ENCODE assay signal across 37 cellular contexts in the genomic region with DNA sequence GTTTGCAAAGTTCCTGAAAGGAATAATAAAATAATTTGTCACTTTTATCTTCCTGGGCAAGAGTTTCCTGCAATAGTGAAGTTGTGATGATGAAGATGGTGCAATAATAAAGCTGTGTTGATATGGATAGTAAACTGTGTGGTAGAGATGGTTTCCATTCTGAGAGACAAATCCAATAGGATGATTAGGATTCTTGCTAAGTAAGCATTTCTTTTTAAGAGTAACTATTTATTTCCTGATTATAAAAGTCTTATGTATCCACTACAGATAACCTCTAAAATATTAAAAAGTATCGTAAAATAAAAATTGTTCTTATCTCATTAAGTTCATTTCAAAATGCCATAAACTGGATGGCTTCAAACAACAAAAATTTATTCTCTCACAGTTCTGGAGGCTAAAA. TPM values are rescaled to one million over a fixed set of nuclear protein-coding genes. Genes with fewer than 3 reads are reported as not detected.
"Had no signal": no experiment of that assay in that cellular context is flagged by ENCODE, and none has a peak within 500 bp of the region (broad histone marks: within the 10 kb centered on the region; RNA-seq: fewer than 3 reads in every experiment).

No MANE protein-coding gene starts in this region.

- FAIRE-seq: bronchial epithelial cell, TTC549 had no signal

- DNase-seq: activated B cell treated with CpG ODN at 0.5 μM for 24 hours; activated CD4-positive, alpha-beta memory T cell treated with anti-CD3 and anti-CD28 coated beads for 36 hours; activated CD4-positive, alpha-beta T cell treated with anti-CD3 and anti-CD28 coated beads for 1 hour; activated CD4-positive, alpha-beta T cell treated with anti-CD3 and anti-CD28 coated beads for 36 hours; activated CD4-positive, alpha-beta T cell treated with anti-CD3 and anti-CD28 coated beads for 48 hours; activated CD4-positive, alpha-beta T cell treated with anti-CD3 and anti-CD28 coated beads, Interleukin-2, amount 50 U/mL, for 1 hour; activated CD4-positive, alpha-beta T cell treated with anti-CD3 and anti-CD28 coated beads, Interleukin-2, amount 50 U/mL, for 4 hours; activated CD8-positive, alpha-beta memory T cell treated with anti-CD3 and anti-CD28 coated beads, Interleukin-2, amount 50 U/mL, for 4 hours; activated CD8-positive, alpha-beta T cell treated with anti-CD3 and anti-CD28 coated beads for 36 hours; activated gamma-delta T cell; activated naive CD4-positive, alpha-beta T cell treated with anti-CD3 and anti-CD28 coated beads, Interleukin-2, amount 10 ng/mL, durations not matched to agents 7 days and 5 days; activated naive CD4-positive, alpha-beta T cell treated with Interleukin-2 at 50 U/mL for 16 hours; activated naive CD8-positive, alpha-beta T cell treated with anti-CD3 and anti-CD28 coated beads, Interleukin-2, amount 10 ng/mL, durations not matched to agents 7 days and 5 days; activated naive CD8-positive, alpha-beta T cell treated with anti-CD3 and anti-CD28 coated beads, Interleukin-2, amount 50 U/mL, for 24 hours; activated T-cell treated with anti-CD3 and anti-CD28 coated beads for 4 hours; activated T-cell treated with anti-CD3 and anti-CD28 coated beads, Interleukin-2, amount 50 U/mL, for 1 hour; activated T-cell treated with anti-CD3 and anti-CD28 coated beads, Interleukin-2, amount 50 U/mL, for 4 hours; activated T-cell treated with anti-CD3 and anti-CD28 coated beads, Interleukin-2, amount 50 U/mL, for 72 hours; amygdala; central memory CD4-positive, alpha-beta T cell; T-helper 1 cell; T-helper 2 cell; T-helper 9 cell had no signal

- H3K4me3 Mint-ChIP-seq: activated B cell treated with CpG ODN at 0.5 μM for 24 hours; activated CD4-positive, alpha-beta memory T cell treated with anti-CD3 and anti-CD28 coated beads for 36 hours; activated CD4-positive, alpha-beta T cell treated with anti-CD3 and anti-CD28 coated beads for 36 hours; activated CD8-positive, alpha-beta T cell treated with anti-CD3 and anti-CD28 coated beads for 36 hours; activated naive CD4-positive, alpha-beta T cell treated with anti-CD3 and anti-CD28 coated beads, Interleukin-2, amount 10 ng/mL, durations not matched to agents 7 days and 5 days; activated naive CD4-positive, alpha-beta T cell treated with anti-CD3 and anti-CD28 coated beads, Interleukin-2, amount 50 U/mL, for 24 hours; activated naive CD8-positive, alpha-beta T cell; activated naive CD8-positive, alpha-beta T cell treated with anti-CD3 and anti-CD28 coated beads, Interleukin-2, amount 10 ng/mL, durations not matched to agents 7 days and 5 days; activated naive CD8-positive, alpha-beta T cell treated with anti-CD3 and anti-CD28 coated beads, Interleukin-2, amount 50 U/mL, for 24 hours; activated T-cell treated with anti-CD3 and anti-CD28 coated beads, Interleukin-2, amount 50 U/mL, for 4 hours; activated T-cell treated with anti-CD3 and anti-CD28 coated beads, Interleukin-2, amount 50 U/mL, for 72 hours; activated T-helper 1 cell treated with anti-CD3 and anti-CD28 coated beads, Interleukin-12 subunit alpha, Interleukin-12 subunit beta, Interleukin-2, Interleukin-4 antibody, amounts not matched to agents 30 ng/mL and 10 ng/mL and 1 ng/mL, durations not matched to agents 14 hours and 24 hours and 36 hours; activated T-helper 17 cell treated with anti-CD3 and anti-CD28 coated beads, Interleukin-2, amount 50 U/mL, for 72 hours; brain; T-helper 1 cell treated with Interleukin-12 subunit alpha and Interleukin-12 subunit beta and Interleukin-4 antibody, amounts not matched to agents 30 μg/mL and 1 μg/mL, for 36 hours; T-helper 2 cell treated with Interferon-gamma antibody and Interleukin-4, amounts not matched to agents 5 μg/mL and 100 μg/mL, for 36 hours had no signal

- ATAC-seq: activated CD4-positive, alpha-beta T cell treated with anti-CD3 and anti-CD28 coated beads for 36 hours; activated CD4-positive, CD25-positive, alpha-beta regulatory T cell treated with anti-CD3 and anti-CD28 coated beads, Interleukin-2, amount 50 U/mL, for 24 hours; activated CD8-positive, alpha-beta T cell treated with anti-CD3 and anti-CD28 coated beads for 36 hours; activated naive CD8-positive, alpha-beta T cell treated with anti-CD3 and anti-CD28 coated beads, Interleukin-2, amount 50 U/mL, for 24 hours; activated T-cell treated with anti-CD3 and anti-CD28 coated beads, Interleukin-2, amount 50 U/mL, for 4 hours; activated T-cell treated with anti-CD3 and anti-CD28 coated beads, Interleukin-2, amount 50 U/mL, for 72 hours; activated T-helper 17 cell treated with anti-CD3 and anti-CD28 coated beads, Interleukin-2, amount 50 U/mL, for 72 hours had no signal

- H3K9me3 ChIP-seq: ascending aorta had no signal

- H3K4me1 ChIP-seq: ascending aorta had no signal

- H3K4me3 ChIP-seq: ascending aorta, cardiac muscle cell had no signal

- H3K27ac Mint-ChIP-seq: activated B cell treated with CpG ODN at 0.5 μM for 24 hours; activated CD4-positive, alpha-beta memory T cell treated with anti-CD3 and anti-CD28 coated beads for 36 hours; activated CD4-positive, alpha-beta T cell treated with anti-CD3 and anti-CD28 coated beads for 36 hours; activated CD8-positive, alpha-beta T cell treated with anti-CD3 and anti-CD28 coated beads for 36 hours; activated naive CD4-positive, alpha-beta T cell treated with anti-CD3 and anti-CD28 coated beads, Interleukin-2, amount 10 ng/mL, durations not matched to agents 7 days and 5 days; activated naive CD4-positive, alpha-beta T cell treated with anti-CD3 and anti-CD28 coated beads, Interleukin-2, amount 50 U/mL, for 24 hours; activated naive CD8-positive, alpha-beta T cell; activated naive CD8-positive, alpha-beta T cell treated with anti-CD3 and anti-CD28 coated beads, Interleukin-2, amount 10 ng/mL, durations not matched to agents 7 days and 5 days; activated naive CD8-positive, alpha-beta T cell treated with anti-CD3 and anti-CD28 coated beads, Interleukin-2, amount 50 U/mL, for 24 hours; activated T-cell treated with anti-CD3 and anti-CD28 coated beads, Interleukin-2, amount 50 U/mL, for 72 hours; activated T-helper 1 cell treated with anti-CD3 and anti-CD28 coated beads, Interleukin-12 subunit alpha, Interleukin-12 subunit beta, Interleukin-2, Interleukin-4 antibody, amounts not matched to agents 30 ng/mL and 10 ng/mL and 1 ng/mL, durations not matched to agents 14 hours and 24 hours and 36 hours; activated T-helper 17 cell treated with anti-CD3 and anti-CD28 coated beads, Interleukin-2, amount 50 U/mL, for 72 hours; T-helper 1 cell treated with Interleukin-12 subunit alpha and Interleukin-12 subunit beta and Interleukin-4 antibody, amounts not matched to agents 30 μg/mL and 1 μg/mL, for 36 hours; T-helper 2 cell treated with Interferon-gamma antibody and Interleukin-4, amounts not matched to agents 5 μg/mL and 100 μg/mL, for 36 hours had no signal

- H3K27ac ChIP-seq: ascending aorta, cardiac muscle cell, VCaP had no signal

- H3K4me1 Mint-ChIP-seq: activated B cell treated with CpG ODN at 0.5 μM for 24 hours; activated naive CD4-positive, alpha-beta T cell treated with anti-CD3 and anti-CD28 coated beads, Interleukin-2, amount 10 ng/mL, durations not matched to agents 7 days and 5 days; activated naive CD4-positive, alpha-beta T cell treated with anti-CD3 and anti-CD28 coated beads, Interleukin-2, amount 50 U/mL, for 24 hours; activated T-helper 17 cell treated with anti-CD3 and anti-CD28 coated beads, Interleukin-2, amount 50 U/mL, for 72 hours had no signal

- H3K36me3 Mint-ChIP-seq: activated CD4-positive, alpha-beta memory T cell treated with anti-CD3 and anti-CD28 coated beads for 36 hours; activated naive CD4-positive, alpha-beta T cell treated with anti-CD3 and anti-CD28 coated beads, Interleukin-2, amount 10 ng/mL, durations not matched to agents 7 days and 5 days; activated naive CD4-positive, alpha-beta T cell treated with anti-CD3 and anti-CD28 coated beads, Interleukin-2, amount 50 U/mL, for 24 hours; activated naive CD8-positive, alpha-beta T cell; activated naive CD8-positive, alpha-beta T cell treated with anti-CD3 and anti-CD28 coated beads, Interleukin-2, amount 10 ng/mL, durations not matched to agents 7 days and 5 days had no signal

- H3K9me3 Mint-ChIP-seq: activated B cell treated with CpG ODN at 0.5 μM for 24 hours; activated CD4-positive, alpha-beta memory T cell treated with anti-CD3 and anti-CD28 coated beads for 36 hours; activated CD8-positive, alpha-beta T cell treated with anti-CD3 and anti-CD28 coated beads for 36 hours; activated naive CD4-positive, alpha-beta T cell treated with anti-CD3 and anti-CD28 coated beads, Interleukin-2, amount 10 ng/mL, durations not matched to agents 7 days and 5 days; activated naive CD4-positive, alpha-beta T cell treated with anti-CD3 and anti-CD28 coated beads, Interleukin-2, amount 50 U/mL, for 24 hours; activated naive CD8-positive, alpha-beta T cell treated with anti-CD3 and anti-CD28 coated beads, Interleukin-2, amount 10 ng/mL, durations not matched to agents 7 days and 5 days; activated naive CD8-positive, alpha-beta T cell treated with anti-CD3 and anti-CD28 coated beads, Interleukin-2, amount 50 U/mL, for 24 hours; activated T-cell treated with anti-CD3 and anti-CD28 coated beads, Interleukin-2, amount 50 U/mL, for 4 hours; activated T-cell treated with anti-CD3 and anti-CD28 coated beads, Interleukin-2, amount 50 U/mL, for 72 hours; activated T-helper 1 cell treated with anti-CD3 and anti-CD28 coated beads, Interleukin-12 subunit alpha, Interleukin-12 subunit beta, Interleukin-2, Interleukin-4 antibody, amounts not matched to agents 30 ng/mL and 10 ng/mL and 1 ng/mL, durations not matched to agents 14 hours and 24 hours and 36 hours; activated T-helper 17 cell treated with anti-CD3 and anti-CD28 coated beads, Interleukin-2, amount 50 U/mL, for 72 hours; T-helper 1 cell treated with Interleukin-12 subunit alpha and Interleukin-12 subunit beta and Interleukin-4 antibody, amounts not matched to agents 30 μg/mL and 1 μg/mL, for 36 hours; T-helper 2 cell treated with Interferon-gamma antibody and Interleukin-4, amounts not matched to agents 5 μg/mL and 100 μg/mL, for 36 hours had no signal

- H3K27me3 Mint-ChIP-seq: activated CD4-positive, alpha-beta memory T cell treated with anti-CD3 and anti-CD28 coated beads for 36 hours; activated naive CD4-positive, alpha-beta T cell treated with anti-CD3 and anti-CD28 coated beads, Interleukin-2, amount 10 ng/mL, durations not matched to agents 7 days and 5 days; brain had no signal

- H3K27me3 ChIP-seq: ascending aorta, cardiac muscle cell had no signal

RNA-seq across cellular contexts. Expression of gene TSPAN11, which starts 28.7 kb away (rescaled TPM):
- total RNA-seq: activated B cell treated with CpG ODN at 0.5 μM for 24 hours; activated CD4-positive, alpha-beta memory T cell treated with anti-CD3 and anti-CD28 coated beads for 36 hours; activated CD4-positive, alpha-beta T cell treated with anti-CD3 and anti-CD28 coated beads for 36 hours; activated CD8-positive, alpha-beta memory T cell treated with anti-CD3 and anti-CD28 coated beads for 36 hours; activated CD8-positive, alpha-beta T cell treated with anti-CD3 and anti-CD28 coated beads for 36 hours; activated naive CD8-positive, alpha-beta T cell treated with anti-CD3 and anti-CD28 coated beads, Interleukin-2, amount 10 ng/mL, durations not matched to agents 7 days and 5 days; activated T-cell treated with anti-CD3 and anti-CD28 coated beads, Interleukin-2, amount 50 U/mL, for 4 hours; activated T-helper 1 cell treated with anti-CD3 and anti-CD28 coated beads, Interleukin-12 subunit alpha, Interleukin-12 subunit beta, Interleukin-2, Interleukin-4 antibody, amounts not matched to agents 30 ng/mL and 10 ng/mL and 1 ng/mL, durations not matched to agents 14 hours and 24 hours and 36 hours; bronchial epithelial cell had no signal
